2 cellular contexts compared by ENCODE assay signal in genomic region chr1:149963358-149963757, GRCh38.
TF ChIP-seq lines count a peak whose summit lies in the region.

No MANE protein-coding gene starts in this region.

TF ChIP-seq in SK-N-SH, 30 proteins besides CTCF, POLR2A, EP300 and RAD21:
- TF ChIP-seq TAF1 (IDR thresholded peaks at IDR 0.05; ENCODE audit: borderline replicate concordance, low read depth, low read length), result no peak
- no peak for TF ChIP-seq EZH2phosphoT487 (IDR thresholded peaks at IDR 0.05; ENCODE audit: borderline replicate concordance, low read depth)
- no peak for TF ChIP-seq TEAD4 (IDR thresholded peaks at IDR 0.05; ENCODE audit: borderline replicate concordance, insufficient read depth)
- TF ChIP-seq JUND (IDR thresholded peaks at IDR 0.05), result no peak
- TF ChIP-seq FOXJ3 (CRISPR knock-in tag; IDR thresholded peaks at IDR 0.05), result no peak
- TF ChIP-seq YY1 (IDR thresholded peaks at IDR 0.05; ENCODE audit: low read depth), result no peak
- no peak for TF ChIP-seq USF2 (IDR thresholded peaks at IDR 0.05; ENCODE audit: borderline replicate concordance, low read depth, low read length)
- no peak for TF ChIP-seq RFX5 (IDR thresholded peaks at IDR 0.05; ENCODE audit: low read length)
- no peak for TF ChIP-seq FOSL2 (IDR thresholded peaks at IDR 0.05; ENCODE audit: borderline replicate concordance, low read depth)
- no peak for TF ChIP-seq POLR2AphosphoS5 (IDR thresholded peaks at IDR 0.05; ENCODE audit: low read depth, low read length)
- no peak for TF ChIP-seq IRF3 (IDR thresholded peaks at IDR 0.05; ENCODE audit: low read depth, low read length)
- TF ChIP-seq MEF2A (IDR thresholded peaks at IDR 0.05; ENCODE audit: borderline replicate concordance, low read depth), result no peak
- no peak for TF ChIP-seq ZBTB33 (IDR thresholded peaks at IDR 0.05; ENCODE audit: borderline replicate concordance, low read depth)
- no peak for TF ChIP-seq CHD2 (IDR thresholded peaks at IDR 0.05; ENCODE audit: low read length, partially characterized antibody)
- TF ChIP-seq MXI1 (IDR thresholded peaks at IDR 0.05; ENCODE audit: low read depth, low read length), result no peak
- TF ChIP-seq TCF12 (IDR thresholded peaks at IDR 0.05), result no peak
- no peak for TF ChIP-seq NRF1 (IDR thresholded peaks at IDR 0.05; ENCODE audit: low read depth, low read length)
- TF ChIP-seq, protein P1, sequence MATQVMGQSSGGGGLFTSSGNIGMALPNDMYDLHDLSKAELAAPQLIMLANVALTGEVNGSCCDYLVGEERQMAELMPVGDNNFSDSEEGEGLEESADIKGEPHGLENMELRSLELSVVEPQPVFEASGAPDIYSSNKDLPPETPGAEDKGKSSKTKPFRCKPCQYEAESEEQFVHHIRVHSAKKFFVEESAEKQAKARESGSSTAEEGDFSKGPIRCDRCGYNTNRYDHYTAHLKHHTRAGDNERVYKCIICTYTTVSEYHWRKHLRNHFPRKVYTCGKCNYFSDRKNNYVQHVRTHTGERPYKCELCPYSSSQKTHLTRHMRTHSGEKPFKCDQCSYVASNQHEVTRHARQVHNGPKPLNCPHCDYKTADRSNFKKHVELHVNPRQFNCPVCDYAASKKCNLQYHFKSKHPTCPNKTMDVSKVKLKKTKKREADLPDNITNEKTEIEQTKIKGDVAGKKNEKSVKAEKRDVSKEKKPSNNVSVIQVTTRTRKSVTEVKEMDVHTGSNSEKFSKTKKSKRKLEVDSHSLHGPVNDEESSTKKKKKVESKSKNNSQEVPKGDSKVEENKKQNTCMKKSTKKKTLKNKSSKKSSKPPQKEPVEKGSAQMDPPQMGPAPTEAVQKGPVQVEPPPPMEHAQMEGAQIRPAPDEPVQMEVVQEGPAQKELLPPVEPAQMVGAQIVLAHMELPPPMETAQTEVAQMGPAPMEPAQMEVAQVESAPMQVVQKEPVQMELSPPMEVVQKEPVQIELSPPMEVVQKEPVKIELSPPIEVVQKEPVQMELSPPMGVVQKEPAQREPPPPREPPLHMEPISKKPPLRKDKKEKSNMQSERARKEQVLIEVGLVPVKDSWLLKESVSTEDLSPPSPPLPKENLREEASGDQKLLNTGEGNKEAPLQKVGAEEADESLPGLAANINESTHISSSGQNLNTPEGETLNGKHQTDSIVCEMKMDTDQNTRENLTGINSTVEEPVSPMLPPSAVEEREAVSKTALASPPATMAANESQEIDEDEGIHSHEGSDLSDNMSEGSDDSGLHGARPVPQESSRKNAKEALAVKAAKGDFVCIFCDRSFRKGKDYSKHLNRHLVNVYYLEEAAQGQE (IDR thresholded peaks at IDR 0.05; ENCODE audit: low read depth, low read length), result no peak
- no peak for TF ChIP-seq GATA2 (CRISPR knock-in tag; IDR thresholded peaks at IDR 0.05)
- TF ChIP-seq ELF1 (IDR thresholded peaks at IDR 0.05), result no peak

TF ChIP-seq in SK-N-SH treated with all-trans-retinoic acid at 6 μM for 48 hours, 23 proteins besides CTCF, POLR2A, EP300 and RAD21:
- TF ChIP-seq, protein P2, sequence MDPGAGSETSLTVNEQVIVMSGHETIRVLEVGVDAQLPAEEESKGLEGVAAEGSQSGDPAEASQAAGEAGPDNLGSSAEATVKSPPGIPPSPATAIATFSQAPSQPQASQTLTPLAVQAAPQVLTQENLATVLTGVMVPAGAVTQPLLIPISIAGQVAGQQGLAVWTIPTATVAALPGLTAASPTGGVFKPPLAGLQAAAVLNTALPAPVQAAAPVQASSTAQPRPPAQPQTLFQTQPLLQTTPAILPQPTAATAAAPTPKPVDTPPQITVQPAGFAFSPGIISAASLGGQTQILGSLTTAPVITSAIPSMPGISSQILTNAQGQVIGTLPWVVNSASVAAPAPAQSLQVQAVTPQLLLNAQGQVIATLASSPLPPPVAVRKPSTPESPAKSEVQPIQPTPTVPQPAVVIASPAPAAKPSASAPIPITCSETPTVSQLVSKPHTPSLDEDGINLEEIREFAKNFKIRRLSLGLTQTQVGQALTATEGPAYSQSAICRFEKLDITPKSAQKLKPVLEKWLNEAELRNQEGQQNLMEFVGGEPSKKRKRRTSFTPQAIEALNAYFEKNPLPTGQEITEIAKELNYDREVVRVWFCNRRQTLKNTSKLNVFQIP (CRISPR knock-in tag; IDR thresholded peaks at IDR 0.05; ENCODE audit: borderline replicate concordance, low read depth), result no peak
- TF ChIP-seq PPARA (CRISPR knock-in tag; IDR thresholded peaks at IDR 0.05; ENCODE audit: borderline replicate concordance) (no peak), CSDC2 (CRISPR knock-in tag; IDR thresholded peaks at IDR 0.05) (no peak), ISL1 (CRISPR knock-in tag; IDR thresholded peaks at IDR 0.05) (no peak), ZNF70 (CRISPR knock-in tag; IDR thresholded peaks at IDR 0.05) (no peak)
- TF ChIP-seq, protein P3, sequence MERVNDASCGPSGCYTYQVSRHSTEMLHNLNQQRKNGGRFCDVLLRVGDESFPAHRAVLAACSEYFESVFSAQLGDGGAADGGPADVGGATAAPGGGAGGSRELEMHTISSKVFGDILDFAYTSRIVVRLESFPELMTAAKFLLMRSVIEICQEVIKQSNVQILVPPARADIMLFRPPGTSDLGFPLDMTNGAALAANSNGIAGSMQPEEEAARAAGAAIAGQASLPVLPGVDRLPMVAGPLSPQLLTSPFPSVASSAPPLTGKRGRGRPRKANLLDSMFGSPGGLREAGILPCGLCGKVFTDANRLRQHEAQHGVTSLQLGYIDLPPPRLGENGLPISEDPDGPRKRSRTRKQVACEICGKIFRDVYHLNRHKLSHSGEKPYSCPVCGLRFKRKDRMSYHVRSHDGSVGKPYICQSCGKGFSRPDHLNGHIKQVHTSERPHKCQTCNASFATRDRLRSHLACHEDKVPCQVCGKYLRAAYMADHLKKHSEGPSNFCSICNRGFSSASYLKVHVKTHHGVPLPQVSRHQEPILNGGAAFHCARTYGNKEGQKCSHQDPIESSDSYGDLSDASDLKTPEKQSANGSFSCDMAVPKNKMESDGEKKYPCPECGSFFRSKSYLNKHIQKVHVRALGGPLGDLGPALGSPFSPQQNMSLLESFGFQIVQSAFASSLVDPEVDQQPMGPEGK (CRISPR knock-in tag; IDR thresholded peaks at IDR 0.05; ENCODE audit: borderline replicate concordance), result no peak
TF ChIP-seq in SK-N-SH treated with all-trans-retinoic acid at 6 μM for 48 hours: peak in this region for 0.
